In the genomic region with DNA sequence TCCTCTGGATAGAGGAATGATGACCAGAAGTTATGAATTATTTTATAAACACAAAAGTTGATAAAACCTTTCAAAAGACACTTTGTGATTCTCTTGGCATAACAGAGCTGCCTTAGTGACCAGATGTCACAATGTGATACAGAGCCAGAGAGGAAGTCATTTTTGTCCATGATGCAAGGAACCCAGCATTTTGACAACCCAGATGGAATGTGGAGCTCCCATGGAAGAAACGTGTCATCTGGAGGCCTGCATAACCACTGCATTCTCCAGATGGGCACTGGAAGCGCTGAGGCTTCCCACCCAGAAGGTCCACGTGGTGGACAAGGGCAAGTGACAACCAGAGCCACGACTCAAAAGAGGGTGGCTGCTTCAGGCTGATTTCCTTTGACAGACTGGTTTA, we compare ENCODE assay signal across 1 cellular context.
TF ChIP-seq lines count a peak whose summit lies in the region.

No MANE protein-coding gene starts in this region.

TF ChIP-seq in K562, 482 proteins besides CTCF, POLR2A, EP300 and RAD21 (continued from another document):
- TF ChIP-seq RBM17 (IDR thresholded peaks at IDR 0.05; ENCODE audit: borderline replicate concordance, low read depth, low read length) (no peak), KDM1A (IDR thresholded peaks at IDR 0.05) (no peak)
TF ChIP-seq in K562: peak in this region for 1.
